ENCODE assay signal across 25 cellular contexts in the genomic region with DNA sequence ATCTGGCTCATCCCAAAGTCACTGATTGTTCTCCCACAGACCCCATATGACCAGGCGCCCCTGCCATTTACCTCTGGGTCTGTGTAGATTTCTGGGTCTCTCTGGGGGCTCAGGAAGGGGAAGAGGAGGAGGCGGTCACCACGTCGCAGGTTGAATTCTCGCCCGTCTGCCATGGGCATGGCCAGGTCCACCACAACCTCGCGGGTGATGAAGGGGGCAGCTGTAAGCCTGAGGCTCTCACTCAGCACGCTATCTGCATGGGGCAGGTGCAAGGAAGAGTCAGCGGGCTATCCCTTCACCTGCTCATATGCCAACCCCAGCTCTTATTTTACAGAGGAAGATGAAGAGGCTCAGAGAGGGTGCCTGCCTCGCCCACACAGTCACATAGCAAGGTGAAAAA. TPM values are rescaled to one million over a fixed set of nuclear protein-coding genes. Genes with fewer than 3 reads are reported as not detected.
DNase-seq lines count a peak whose midpoint lies in the region; ATAC-seq, FAIRE-seq and TF ChIP-seq lines count a peak whose summit lies in the region.
"Had no signal": no experiment of that assay in that cellular context is flagged by ENCODE, and none has a peak within 500 bp of the region (broad histone marks: within the 10 kb centered on the region; RNA-seq: fewer than 3 reads in every experiment).

No MANE protein-coding gene starts in this region.

- no peak overlapping the region for H3K27ac Mint-ChIP-seq in activated naive CD8-positive, alpha-beta T cell treated with anti-CD3 and anti-CD28 coated beads for 36 hours
- H3K27ac Mint-ChIP-seq: B cell; CD4-positive, CD25-positive, alpha-beta regulatory T cell; CD8-positive, alpha-beta T cell had no signal

- no peak for TF ChIP-seq CTCF in coronary artery (IDR thresholded peaks at IDR 0.05)

- no peak overlapping the region for H3K4me3 ChIP-seq in coronary artery
- H3K4me3 ChIP-seq: BLaER1, GM12878, GM23248 had no signal

- no peaks in the 10 kb centered on the region for H3K36me3 Mint-ChIP-seq in activated naive CD8-positive, alpha-beta T cell treated with anti-CD3 and anti-CD28 coated beads for 36 hours
- H3K36me3 Mint-ChIP-seq: CD4-positive, CD25-positive, alpha-beta regulatory T cell; CD8-positive, alpha-beta T cell had no signal

- H3K27me3 Mint-ChIP-seq in activated naive CD8-positive, alpha-beta T cell treated with anti-CD3 and anti-CD28 coated beads for 36 hours, result peaks cover 20% of the 10 kb centered on the region

- peak; percentile 5 for FAIRE-seq in urothelium cell line (lab: Jason Lieb, UNC)
- FAIRE-seq: A204.1, D721Med, GM12878, GM19239, H1 had no signal

- ATAC-seq in HG03039 (IDR thresholded peaks at IDR 0.05; ENCODE audit: unreplicated experiment), result no peak
- ATAC-seq: CD8-positive, alpha-beta T cell; GM12878 had no signal

- H3K9me3 Mint-ChIP-seq in activated naive CD8-positive, alpha-beta T cell treated with anti-CD3 and anti-CD28 coated beads for 36 hours, result no peaks in the 10 kb centered on the region
- H3K9me3 Mint-ChIP-seq: CD4-positive, CD25-positive, alpha-beta regulatory T cell; CD8-positive, alpha-beta T cell had no signal

- no peak overlapping the region for H3K4me3 Mint-ChIP-seq in activated naive CD8-positive, alpha-beta T cell treated with anti-CD3 and anti-CD28 coated beads for 36 hours
- H3K4me3 Mint-ChIP-seq: B cell; CD4-positive, CD25-positive, alpha-beta regulatory T cell; CD8-positive, alpha-beta T cell had no signal

- peak overlapping the region; percentile 21 to 72 for H3K27ac ChIP-seq in coronary artery
- H3K27ac ChIP-seq: 22Rv1, BLaER1, C4-2B, GM23248 had no signal

- DNase-seq in NCI-H146 (lab: John Stamatoyannopoulos, UW) (peak; percentile 26), NCI-H146 treated with DMSO at 0.1 percent for 48 hours (lab: John Stamatoyannopoulos, UW; ENCODE audit: unreplicated experiment) (no peak), coronary artery (ENCODE audit: low spot score) (no peak), urothelium cell line (ENCODE audit: low spot score) (no peak), hippocampal formation (lab: John Stamatoyannopoulos, UW) (no peak)
- no peak for DNase-seq in activated naive CD8-positive, alpha-beta T cell treated with anti-CD3 and anti-CD28 coated beads for 36 hours
- DNase-seq: CD4-positive, CD25-positive, alpha-beta regulatory T cell; CD8-positive, alpha-beta T cell; DMS 273 treated with DMSO at 0.1 percent for 48 hours; DMS79; EL; GDM1; H7; HCEC 1CT had no signal

- H3K4me1 Mint-ChIP-seq in activated naive CD8-positive, alpha-beta T cell treated with anti-CD3 and anti-CD28 coated beads for 36 hours, result peaks cover 2% of the 10 kb centered on the region

RNA-seq across cellular contexts. Expression of a gene that starts 30.5 kb away (rescaled TPM):
- not detected for total RNA-seq in activated naive CD8-positive, alpha-beta T cell treated with anti-CD3 and anti-CD28 coated beads for 36 hours
- total RNA-seq: CD4-positive, CD25-positive, alpha-beta regulatory T cell had no signal

RNA-seq across cellular contexts. Expression of a gene that starts 54.9 kb away (rescaled TPM):
- under 1 TPM; 0.04 to 0.08 TPM for total RNA-seq in activated naive CD8-positive, alpha-beta T cell treated with anti-CD3 and anti-CD28 coated beads for 36 hours
- total RNA-seq: B cell; CD4-positive, CD25-positive, alpha-beta regulatory T cell; CD8-positive, alpha-beta T cell had no signal
